9 cellular contexts compared by ENCODE assay signal in the genomic region with DNA sequence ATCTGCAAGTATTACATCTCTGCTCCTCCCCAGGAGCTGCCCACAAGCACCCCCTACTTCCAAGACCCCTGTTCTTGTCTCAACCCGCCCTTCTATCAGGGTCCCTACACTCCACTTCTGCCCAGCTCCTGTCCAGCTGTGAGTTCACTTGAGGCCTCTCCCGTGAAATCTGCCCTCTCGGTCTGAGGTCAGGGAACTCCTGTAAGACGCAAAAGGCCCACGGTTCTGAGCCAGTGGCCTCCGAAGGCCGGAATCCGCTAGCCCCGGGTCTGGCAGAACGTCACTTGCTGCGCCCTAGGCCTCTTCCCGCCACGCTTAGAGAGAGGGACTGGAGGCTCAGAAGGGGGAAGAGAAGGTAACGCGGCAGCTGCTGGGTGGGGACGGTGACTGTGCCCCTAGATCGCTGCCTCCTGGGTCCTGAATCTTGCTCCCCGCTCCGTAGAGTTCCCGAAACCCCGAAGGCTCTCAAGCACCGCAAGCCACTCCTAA. TPM values are rescaled to one million over a fixed set of nuclear protein-coding genes. Genes with fewer than 3 reads are reported as not detected.
DNase-seq lines count a peak whose midpoint lies in the region; ATAC-seq and TF ChIP-seq lines count a peak whose summit lies in the region.
"Had no signal": no experiment of that assay in that cellular context is flagged by ENCODE, and none has a peak within 500 bp of the region (broad histone marks: within the 10 kb centered on the region; RNA-seq: fewer than 3 reads in every experiment).

No MANE protein-coding gene starts in this region.

- no peaks in the 10 kb centered on the region for H3K36me3 ChIP-seq in colonic mucosa

- peak overlapping the region; percentile 60 to 75 for H3K9ac ChIP-seq in colonic mucosa (ENCODE audit: low read depth in 2 of 2, low read length in 2 of 2)

- DNase-seq in GM13976 (ENCODE audit: low spot score) = peak; percentile 31
- peak; percentile 27 for DNase-seq in colonic mucosa
- DNase-seq in medulla oblongata (ENCODE audit: extremely low spot score) = peak; percentile 13
- no peak for DNase-seq in NCI-H1048 (lab: John Stamatoyannopoulos, UW)

- H3K27ac ChIP-seq in colonic mucosa = no peak overlapping the region

- in situ Hi-C loops in GM13976 (cut with MboI; ENCODE audit: low sequenced_read_pairs, unreplicated experiment) = no loop called here

- ATAC-seq in HG03442 (IDR thresholded peaks at IDR 0.05; ENCODE audit: unreplicated experiment) (peak; percentile 3), GM19324 (IDR thresholded peaks at IDR 0.05; ENCODE audit: low FRiP score, unreplicated experiment) (no peak), GM19328 (IDR thresholded peaks at IDR 0.05; ENCODE audit: unreplicated experiment) (no peak), HG03378 (IDR thresholded peaks at IDR 0.05; ENCODE audit: unreplicated experiment) (no peak)

- no peaks in the 10 kb centered on the region for H3K27me3 ChIP-seq in colonic mucosa

- H3K9me3 ChIP-seq in colonic mucosa = no peaks in the 10 kb centered on the region

- H3K4me3 ChIP-seq in colonic mucosa = peak overlapping the region; percentile 64

- intact Hi-C loops in colonic mucosa (cut with DNase I) = loop anchor here (5.0 to 10.0 kb wide), 2 partner anchors 123 to 290 kb away; no protein-coding TSS in a partner anchor

- no peaks in the 10 kb centered on the region for H3K4me1 ChIP-seq in colonic mucosa

- no peak for TF ChIP-seq CTCF in GM13976 (IDR thresholded peaks at IDR 0.05; ENCODE audit: borderline replicate concordance, control extremely low read depth, extremely low read depth, insufficient read depth, missing control alignments)
- no peak for TF ChIP-seq CTCF in colonic mucosa (IDR thresholded peaks at IDR 0.05)

RNA-seq across cellular contexts. Expression of gene FARP1, which starts 0.9 kb away (rescaled TPM):
- 10 to 100 TPM; 39.1 to 53.5 TPM for total RNA-seq in colonic mucosa

RNA-seq across cellular contexts. Expression of gene RNF113B, which starts 35.1 kb away (rescaled TPM):
- total RNA-seq in colonic mucosa = not detected
- total RNA-seq: NCI-H460 had no signal
